Comparison of ENCODE assay signal across 1 cellular context in the genomic region with DNA sequence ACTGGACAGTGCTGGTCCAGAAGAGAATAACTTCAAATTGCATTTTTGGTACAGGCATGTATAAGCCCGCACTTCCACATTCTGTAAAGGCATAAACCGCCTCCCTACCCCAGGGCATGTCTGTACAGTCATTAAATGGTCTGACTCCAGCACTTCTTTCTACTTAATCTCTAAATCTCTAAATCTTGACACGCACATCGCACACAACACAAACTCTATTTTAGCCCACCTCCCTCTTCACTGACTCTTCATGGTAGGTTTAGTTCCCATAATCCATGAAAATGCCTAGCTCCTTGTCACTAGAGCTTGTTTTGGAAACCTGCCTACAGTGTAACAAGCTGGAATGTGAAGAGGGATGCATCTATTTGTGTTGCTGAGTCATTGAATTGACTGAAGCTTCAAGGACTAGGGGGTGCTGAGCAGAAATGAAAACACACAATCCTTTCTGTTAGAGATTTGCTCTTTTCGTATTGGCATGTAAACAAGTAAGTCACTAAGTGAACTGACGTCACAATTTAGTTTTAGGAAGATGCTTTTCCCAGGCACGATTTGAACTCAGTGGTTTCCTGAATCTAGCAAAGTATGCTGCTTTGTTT.
TF ChIP-seq lines count a peak whose summit lies in the region.

No MANE protein-coding gene starts in this region.

TF ChIP-seq in K562, 482 proteins besides CTCF, POLR2A, EP300 and RAD21 (continued from another document and continues in another):
- TF ChIP-seq, protein P1, sequence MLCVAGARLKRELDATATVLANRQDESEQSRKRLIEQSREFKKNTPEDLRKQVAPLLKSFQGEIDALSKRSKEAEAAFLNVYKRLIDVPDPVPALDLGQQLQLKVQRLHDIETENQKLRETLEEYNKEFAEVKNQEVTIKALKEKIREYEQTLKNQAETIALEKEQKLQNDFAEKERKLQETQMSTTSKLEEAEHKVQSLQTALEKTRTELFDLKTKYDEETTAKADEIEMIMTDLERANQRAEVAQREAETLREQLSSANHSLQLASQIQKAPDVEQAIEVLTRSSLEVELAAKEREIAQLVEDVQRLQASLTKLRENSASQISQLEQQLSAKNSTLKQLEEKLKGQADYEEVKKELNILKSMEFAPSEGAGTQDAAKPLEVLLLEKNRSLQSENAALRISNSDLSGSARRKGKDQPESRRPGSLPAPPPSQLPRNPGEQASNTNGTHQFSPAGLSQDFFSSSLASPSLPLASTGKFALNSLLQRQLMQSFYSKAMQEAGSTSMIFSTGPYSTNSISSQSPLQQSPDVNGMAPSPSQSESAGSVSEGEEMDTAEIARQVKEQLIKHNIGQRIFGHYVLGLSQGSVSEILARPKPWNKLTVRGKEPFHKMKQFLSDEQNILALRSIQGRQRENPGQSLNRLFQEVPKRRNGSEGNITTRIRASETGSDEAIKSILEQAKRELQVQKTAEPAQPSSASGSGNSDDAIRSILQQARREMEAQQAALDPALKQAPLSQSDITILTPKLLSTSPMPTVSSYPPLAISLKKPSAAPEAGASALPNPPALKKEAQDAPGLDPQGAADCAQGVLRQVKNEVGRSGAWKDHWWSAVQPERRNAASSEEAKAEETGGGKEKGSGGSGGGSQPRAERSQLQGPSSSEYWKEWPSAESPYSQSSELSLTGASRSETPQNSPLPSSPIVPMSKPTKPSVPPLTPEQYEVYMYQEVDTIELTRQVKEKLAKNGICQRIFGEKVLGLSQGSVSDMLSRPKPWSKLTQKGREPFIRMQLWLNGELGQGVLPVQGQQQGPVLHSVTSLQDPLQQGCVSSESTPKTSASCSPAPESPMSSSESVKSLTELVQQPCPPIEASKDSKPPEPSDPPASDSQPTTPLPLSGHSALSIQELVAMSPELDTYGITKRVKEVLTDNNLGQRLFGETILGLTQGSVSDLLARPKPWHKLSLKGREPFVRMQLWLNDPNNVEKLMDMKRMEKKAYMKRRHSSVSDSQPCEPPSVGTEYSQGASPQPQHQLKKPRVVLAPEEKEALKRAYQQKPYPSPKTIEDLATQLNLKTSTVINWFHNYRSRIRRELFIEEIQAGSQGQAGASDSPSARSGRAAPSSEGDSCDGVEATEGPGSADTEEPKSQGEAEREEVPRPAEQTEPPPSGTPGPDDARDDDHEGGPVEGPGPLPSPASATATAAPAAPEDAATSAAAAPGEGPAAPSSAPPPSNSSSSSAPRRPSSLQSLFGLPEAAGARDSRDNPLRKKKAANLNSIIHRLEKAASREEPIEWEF (CRISPR knock-in tag; IDR thresholded peaks at IDR 0.05), result no peak
- TF ChIP-seq NCOA2 (IDR thresholded peaks at IDR 0.05; ENCODE audit: partially characterized antibody in 2 of 2) (no peak), SRF (CRISPR knock-in tag; IDR thresholded peaks at IDR 0.05) (no peak), HMG20B (CRISPR knock-in tag; IDR thresholded peaks at IDR 0.05) (no peak), KAT8 (IDR thresholded peaks at IDR 0.05; ENCODE audit: low read depth) (no peak), BDP1 (IDR thresholded peaks at IDR 0.05; ENCODE audit: insufficient read depth, insufficient read length) (no peak), L3MBTL2 (IDR thresholded peaks at IDR 0.05) (no peak), JUN (IDR thresholded peaks at IDR 0.05; ENCODE audit: borderline replicate concordance, low read depth, low read length) (no peak), JUN (CRISPR knock-in tag; IDR thresholded peaks at IDR 0.05; ENCODE audit: borderline replicate concordance) (no peak), RBBP5 (IDR thresholded peaks at IDR 0.05; ENCODE audit: borderline replicate concordance, insufficient read depth, low read length, poor library complexity, severe bottlenecking) (no peak), GABPB1 (CRISPR knock-in tag; IDR thresholded peaks at IDR 0.05) (no peak), HNRNPK (IDR thresholded peaks at IDR 0.05; ENCODE audit: low read depth, low read length, poor library complexity, severe bottlenecking) (no peak), ELF2 (CRISPR knock-in tag; IDR thresholded peaks at IDR 0.05) (no peak), KDM5B (IDR thresholded peaks at IDR 0.05; ENCODE audit: insufficient replicate concordance, low read depth, low read length) (no peak), YY1 (IDR thresholded peaks at IDR 0.05; ENCODE audit: borderline replicate concordance in 1 of 3, control insufficient read depth in 1 of 3, extremely low read depth in 1 of 3, insufficient read depth in 3 of 3, insufficient read length in 1 of 3, insufficient replicate concordance in 2 of 3, low read depth in 1 of 3, low read length in 2 of 3) (no peak), CAMTA2 (CRISPR knock-in tag; conservative IDR thresholded peaks at IDR 0.05) (no peak), ZFP1 (CRISPR knock-in tag; IDR thresholded peaks at IDR 0.05) (no peak)
- TF ChIP-seq, protein P2, sequence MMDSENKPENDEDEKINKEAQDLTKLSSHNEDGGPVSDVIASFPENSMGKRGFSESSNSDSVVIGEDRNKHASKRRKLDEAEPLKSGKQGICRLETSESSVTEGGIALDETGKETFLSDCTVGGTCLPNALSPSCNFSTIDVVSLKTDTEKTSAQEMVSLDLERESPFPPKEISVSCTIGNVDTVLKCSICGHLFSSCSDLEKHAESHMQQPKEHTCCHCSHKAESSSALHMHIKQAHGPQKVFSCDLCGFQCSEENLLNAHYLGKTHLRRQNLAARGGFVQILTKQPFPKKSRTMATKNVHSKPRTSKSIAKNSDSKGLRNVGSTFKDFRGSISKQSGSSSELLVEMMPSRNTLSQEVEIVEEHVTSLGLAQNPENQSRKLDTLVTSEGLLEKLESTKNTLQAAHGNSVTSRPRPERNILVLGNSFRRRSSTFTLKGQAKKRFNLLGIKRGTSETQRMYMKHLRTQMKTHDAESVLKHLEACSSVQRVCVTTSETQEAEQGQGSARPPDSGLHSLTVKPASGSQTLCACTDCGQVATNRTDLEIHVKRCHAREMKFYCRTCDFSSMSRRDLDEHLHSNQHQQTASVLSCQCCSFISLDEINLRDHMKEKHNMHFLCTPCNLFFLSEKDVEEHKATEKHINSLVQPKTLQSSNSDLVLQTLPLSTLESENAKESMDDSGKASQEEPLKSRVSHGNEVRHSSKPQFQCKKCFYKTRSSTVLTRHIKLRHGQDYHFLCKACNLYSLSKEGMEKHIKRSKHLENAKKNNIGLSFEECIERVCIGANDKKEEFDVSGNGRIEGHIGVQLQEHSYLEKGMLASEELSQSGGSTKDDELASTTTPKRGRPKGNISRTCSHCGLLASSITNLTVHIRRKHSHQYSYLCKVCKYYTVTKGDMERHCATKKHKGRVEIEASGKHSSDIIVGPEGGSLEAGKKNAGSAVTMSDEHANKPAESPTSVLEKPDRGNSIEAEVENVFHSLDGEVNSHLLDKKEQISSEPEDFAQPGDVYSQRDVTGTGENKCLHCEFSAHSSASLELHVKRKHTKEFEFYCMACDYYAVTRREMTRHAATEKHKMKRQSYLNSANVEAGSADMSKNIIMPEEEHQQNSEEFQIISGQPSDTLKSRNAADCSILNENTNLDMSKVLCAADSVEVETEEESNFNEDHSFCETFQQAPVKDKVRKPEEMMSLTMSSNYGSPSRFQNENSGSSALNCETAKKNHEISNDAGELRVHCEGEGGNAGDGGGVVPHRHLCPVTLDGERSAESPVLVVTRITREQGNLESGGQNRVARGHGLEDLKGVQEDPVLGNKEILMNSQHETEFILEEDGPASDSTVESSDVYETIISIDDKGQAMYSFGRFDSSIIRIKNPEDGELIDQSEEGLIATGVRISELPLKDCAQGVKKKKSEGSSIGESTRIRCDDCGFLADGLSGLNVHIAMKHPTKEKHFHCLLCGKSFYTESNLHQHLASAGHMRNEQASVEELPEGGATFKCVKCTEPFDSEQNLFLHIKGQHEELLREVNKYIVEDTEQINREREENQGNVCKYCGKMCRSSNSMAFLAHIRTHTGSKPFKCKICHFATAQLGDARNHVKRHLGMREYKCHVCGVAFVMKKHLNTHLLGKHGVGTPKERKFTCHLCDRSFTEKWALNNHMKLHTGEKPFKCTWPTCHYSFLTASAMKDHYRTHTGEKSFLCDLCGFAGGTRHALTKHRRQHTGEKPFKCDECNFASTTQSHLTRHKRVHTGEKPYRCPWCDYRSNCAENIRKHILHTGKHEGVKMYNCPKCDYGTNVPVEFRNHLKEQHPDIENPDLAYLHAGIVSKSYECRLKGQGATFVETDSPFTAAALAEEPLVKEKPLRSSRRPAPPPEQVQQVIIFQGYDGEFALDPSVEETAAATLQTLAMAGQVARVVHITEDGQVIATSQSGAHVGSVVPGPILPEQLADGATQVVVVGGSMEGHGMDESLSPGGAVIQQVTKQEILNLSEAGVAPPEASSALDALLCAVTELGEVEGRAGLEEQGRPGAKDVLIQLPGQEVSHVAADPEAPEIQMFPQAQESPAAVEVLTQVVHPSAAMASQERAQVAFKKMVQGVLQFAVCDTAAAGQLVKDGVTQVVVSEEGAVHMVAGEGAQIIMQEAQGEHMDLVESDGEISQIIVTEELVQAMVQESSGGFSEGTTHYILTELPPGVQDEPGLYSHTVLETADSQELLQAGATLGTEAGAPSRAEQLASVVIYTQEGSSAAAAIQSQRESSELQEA (IDR thresholded peaks at IDR 0.05; ENCODE audit: low read depth), result no peak
- TF ChIP-seq, protein P3, sequence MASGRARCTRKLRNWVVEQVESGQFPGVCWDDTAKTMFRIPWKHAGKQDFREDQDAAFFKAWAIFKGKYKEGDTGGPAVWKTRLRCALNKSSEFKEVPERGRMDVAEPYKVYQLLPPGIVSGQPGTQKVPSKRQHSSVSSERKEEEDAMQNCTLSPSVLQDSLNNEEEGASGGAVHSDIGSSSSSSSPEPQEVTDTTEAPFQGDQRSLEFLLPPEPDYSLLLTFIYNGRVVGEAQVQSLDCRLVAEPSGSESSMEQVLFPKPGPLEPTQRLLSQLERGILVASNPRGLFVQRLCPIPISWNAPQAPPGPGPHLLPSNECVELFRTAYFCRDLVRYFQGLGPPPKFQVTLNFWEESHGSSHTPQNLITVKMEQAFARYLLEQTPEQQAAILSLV (tag; IDR thresholded peaks at IDR 0.05), result no peak
- TF ChIP-seq, protein P4, sequence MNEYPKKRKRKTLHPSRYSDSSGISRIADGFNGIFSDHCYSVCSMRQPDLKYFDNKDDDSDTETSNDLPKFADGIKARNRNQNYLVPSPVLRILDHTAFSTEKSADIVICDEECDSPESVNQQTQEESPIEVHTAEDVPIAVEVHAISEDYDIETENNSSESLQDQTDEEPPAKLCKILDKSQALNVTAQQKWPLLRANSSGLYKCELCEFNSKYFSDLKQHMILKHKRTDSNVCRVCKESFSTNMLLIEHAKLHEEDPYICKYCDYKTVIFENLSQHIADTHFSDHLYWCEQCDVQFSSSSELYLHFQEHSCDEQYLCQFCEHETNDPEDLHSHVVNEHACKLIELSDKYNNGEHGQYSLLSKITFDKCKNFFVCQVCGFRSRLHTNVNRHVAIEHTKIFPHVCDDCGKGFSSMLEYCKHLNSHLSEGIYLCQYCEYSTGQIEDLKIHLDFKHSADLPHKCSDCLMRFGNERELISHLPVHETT (CRISPR knock-in tag; conservative IDR thresholded peaks at IDR 0.05 in 1 of 2, IDR thresholded peaks at IDR 0.05 in 1 of 2), result no peak
- TF ChIP-seq, protein P5, sequence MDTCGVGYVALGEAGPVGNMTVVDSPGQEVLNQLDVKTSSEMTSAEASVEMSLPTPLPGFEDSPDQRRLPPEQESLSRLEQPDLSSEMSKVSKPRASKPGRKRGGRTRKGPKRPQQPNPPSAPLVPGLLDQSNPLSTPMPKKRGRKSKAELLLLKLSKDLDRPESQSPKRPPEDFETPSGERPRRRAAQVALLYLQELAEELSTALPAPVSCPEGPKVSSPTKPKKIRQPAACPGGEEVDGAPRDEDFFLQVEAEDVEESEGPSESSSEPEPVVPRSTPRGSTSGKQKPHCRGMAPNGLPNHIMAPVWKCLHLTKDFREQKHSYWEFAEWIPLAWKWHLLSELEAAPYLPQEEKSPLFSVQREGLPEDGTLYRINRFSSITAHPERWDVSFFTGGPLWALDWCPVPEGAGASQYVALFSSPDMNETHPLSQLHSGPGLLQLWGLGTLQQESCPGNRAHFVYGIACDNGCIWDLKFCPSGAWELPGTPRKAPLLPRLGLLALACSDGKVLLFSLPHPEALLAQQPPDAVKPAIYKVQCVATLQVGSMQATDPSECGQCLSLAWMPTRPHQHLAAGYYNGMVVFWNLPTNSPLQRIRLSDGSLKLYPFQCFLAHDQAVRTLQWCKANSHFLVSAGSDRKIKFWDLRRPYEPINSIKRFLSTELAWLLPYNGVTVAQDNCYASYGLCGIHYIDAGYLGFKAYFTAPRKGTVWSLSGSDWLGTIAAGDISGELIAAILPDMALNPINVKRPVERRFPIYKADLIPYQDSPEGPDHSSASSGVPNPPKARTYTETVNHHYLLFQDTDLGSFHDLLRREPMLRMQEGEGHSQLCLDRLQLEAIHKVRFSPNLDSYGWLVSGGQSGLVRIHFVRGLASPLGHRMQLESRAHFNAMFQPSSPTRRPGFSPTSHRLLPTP (IDR thresholded peaks at IDR 0.05; ENCODE audit: borderline replicate concordance, extremely low read depth, insufficient read length), result no peak
- TF ChIP-seq, protein P6, sequence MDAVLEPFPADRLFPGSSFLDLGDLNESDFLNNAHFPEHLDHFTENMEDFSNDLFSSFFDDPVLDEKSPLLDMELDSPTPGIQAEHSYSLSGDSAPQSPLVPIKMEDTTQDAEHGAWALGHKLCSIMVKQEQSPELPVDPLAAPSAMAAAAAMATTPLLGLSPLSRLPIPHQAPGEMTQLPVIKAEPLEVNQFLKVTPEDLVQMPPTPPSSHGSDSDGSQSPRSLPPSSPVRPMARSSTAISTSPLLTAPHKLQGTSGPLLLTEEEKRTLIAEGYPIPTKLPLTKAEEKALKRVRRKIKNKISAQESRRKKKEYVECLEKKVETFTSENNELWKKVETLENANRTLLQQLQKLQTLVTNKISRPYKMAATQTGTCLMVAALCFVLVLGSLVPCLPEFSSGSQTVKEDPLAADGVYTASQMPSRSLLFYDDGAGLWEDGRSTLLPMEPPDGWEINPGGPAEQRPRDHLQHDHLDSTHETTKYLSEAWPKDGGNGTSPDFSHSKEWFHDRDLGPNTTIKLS (IDR thresholded peaks at IDR 0.05; ENCODE audit: borderline replicate concordance, low read depth), result no peak
- TF ChIP-seq, protein P7, sequence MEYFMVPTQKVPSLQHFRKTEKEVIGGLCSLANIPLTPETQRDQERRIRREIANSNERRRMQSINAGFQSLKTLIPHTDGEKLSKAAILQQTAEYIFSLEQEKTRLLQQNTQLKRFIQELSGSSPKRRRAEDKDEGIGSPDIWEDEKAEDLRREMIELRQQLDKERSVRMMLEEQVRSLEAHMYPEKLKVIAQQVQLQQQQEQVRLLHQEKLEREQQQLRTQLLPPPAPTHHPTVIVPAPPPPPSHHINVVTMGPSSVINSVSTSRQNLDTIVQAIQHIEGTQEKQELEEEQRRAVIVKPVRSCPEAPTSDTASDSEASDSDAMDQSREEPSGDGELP (CRISPR knock-in tag; IDR thresholded peaks at IDR 0.05; ENCODE audit: borderline replicate concordance), result no peak
- TF ChIP-seq, protein P8, sequence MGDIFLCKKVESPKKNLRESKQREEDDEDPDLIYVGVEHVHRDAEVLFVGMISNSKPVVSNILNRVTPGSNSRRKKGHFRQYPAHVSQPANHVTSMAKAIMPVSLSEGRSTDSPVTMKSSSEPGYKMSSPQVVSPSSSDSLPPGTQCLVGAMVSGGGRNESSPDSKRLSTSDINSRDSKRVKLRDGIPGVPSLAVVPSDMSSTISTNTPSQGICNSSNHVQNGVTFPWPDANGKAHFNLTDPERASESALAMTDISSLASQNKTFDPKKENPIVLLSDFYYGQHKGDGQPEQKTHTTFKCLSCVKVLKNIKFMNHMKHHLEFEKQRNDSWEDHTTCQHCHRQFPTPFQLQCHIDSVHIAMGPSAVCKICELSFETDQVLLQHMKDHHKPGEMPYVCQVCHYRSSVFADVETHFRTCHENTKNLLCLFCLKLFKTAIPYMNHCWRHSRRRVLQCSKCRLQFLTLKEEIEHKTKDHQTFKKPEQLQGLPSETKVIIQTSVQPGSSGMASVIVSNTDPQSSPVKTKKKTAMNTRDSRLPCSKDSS (IDR thresholded peaks at IDR 0.05; ENCODE audit: low read depth, partially characterized antibody), result no peak
- TF ChIP-seq, protein P9, sequence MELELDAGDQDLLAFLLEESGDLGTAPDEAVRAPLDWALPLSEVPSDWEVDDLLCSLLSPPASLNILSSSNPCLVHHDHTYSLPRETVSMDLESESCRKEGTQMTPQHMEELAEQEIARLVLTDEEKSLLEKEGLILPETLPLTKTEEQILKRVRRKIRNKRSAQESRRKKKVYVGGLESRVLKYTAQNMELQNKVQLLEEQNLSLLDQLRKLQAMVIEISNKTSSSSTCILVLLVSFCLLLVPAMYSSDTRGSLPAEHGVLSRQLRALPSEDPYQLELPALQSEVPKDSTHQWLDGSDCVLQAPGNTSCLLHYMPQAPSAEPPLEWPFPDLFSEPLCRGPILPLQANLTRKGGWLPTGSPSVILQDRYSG (tag; conservative IDR thresholded peaks at IDR 0.05; ENCODE audit: low read depth), result no peak
